ENCODE assay signal across 28 cellular contexts in the genomic region with DNA sequence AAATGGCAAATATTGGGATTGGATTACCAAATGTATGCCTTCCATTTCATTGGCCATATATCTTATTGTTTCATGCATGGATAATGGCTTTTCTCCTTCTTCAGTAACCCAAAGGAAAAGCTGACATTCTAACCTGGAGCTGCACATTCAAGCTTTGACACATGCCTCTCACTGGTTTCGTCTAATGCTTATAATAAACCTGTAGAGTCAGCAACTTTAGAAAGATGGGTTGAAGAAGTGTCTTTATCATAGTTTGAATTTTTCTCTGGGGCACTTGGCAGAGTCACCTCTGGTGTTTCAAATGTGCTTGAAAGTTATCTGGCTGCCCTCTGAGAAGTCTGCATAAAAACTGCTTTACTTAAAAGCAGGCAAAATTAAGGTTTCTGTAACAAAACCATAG.
"Had no signal": no experiment of that assay in that cellular context is flagged by ENCODE, and none has a peak within 500 bp of the region (broad histone marks: within the 10 kb centered on the region; RNA-seq: fewer than 3 reads in every experiment).

No MANE protein-coding gene starts in this region.

- H3K79me2 ChIP-seq: parathyroid adenoma had no signal

- DNase-seq: natural killer cell; occipital lobe; ovary; posterior cingulate gyrus; psoas muscle; right cardiac atrium; spleen; stimulated activated CD4-positive, alpha-beta T cell treated with anti-CD3 and anti-CD28 coated beads, Interleukin-12 subunit alpha, Interleukin-12 subunit beta, amount 100 ng/mL, for 4 hours; stimulated activated CD4-positive, alpha-beta T cell treated with anti-CD3 and anti-CD28 coated beads, Interleukin-1b, Interleukin-23, amount 100 ng/mL, for 48 hours; stimulated activated CD4-positive, alpha-beta T cell treated with anti-CD3 and anti-CD28 coated beads, Interleukin-4, amount 100 ng/mL, for 1 hour; stimulated activated CD4-positive, alpha-beta T cell treated with anti-CD3 and anti-CD28 coated beads, Interleukin-4, amount 100 ng/mL, for 4 hours; stimulated activated CD8-positive, alpha-beta memory T cell treated with anti-CD3 and anti-CD28 coated beads, Interleukin-4, amount 100 ng/mL, for 48 hours; stimulated activated naive CD4-positive, alpha-beta T cell; stimulated activated naive CD8-positive, alpha-beta T cell treated with anti-CD3 and anti-CD28 coated beads, Interleukin-15, amount 100 ng/mL, for 72 hours; stimulated activated naive CD8-positive, alpha-beta T cell treated with anti-CD3 and anti-CD28 coated beads, Interleukin-15, Interleukin-2, amounts not matched to agents 100 U/mL and 50 U/mL, for 24 hours; substantia nigra; testis; tibial artery; transverse colon; upper lobe of right lung; uterus had no signal

- H3K27me3 ChIP-seq: ovary, testis had no signal

- H3K27ac ChIP-seq: neural progenitor cell, ovary, parathyroid adenoma, psoas muscle, skin epidermis, spleen, suprapubic skin, testis, tibial artery, transverse colon, upper lobe of right lung, uterus had no signal

- H3K9me3 ChIP-seq: suprapubic skin, testis, tibial artery, transverse colon, upper lobe of right lung, uterus had no signal

- H2AFZ ChIP-seq: neural progenitor cell, parathyroid adenoma had no signal

- H3K36me3 ChIP-seq: neural progenitor cell, ovary, spleen, suprapubic skin, tibial artery, transverse colon, upper lobe of right lung, uterus had no signal

- ATAC-seq: natural killer cell; psoas muscle; right cardiac atrium; sciatic nerve; stimulated activated memory B cell treated with anti-CD40 and anti-IgM and Interleukin-4, amounts not matched to agents 10 μg/mL and 1 μg/mL and 100 μg/mL, for 72 hours; stimulated activated naive CD8-positive, alpha-beta T cell treated with anti-CD3 and anti-CD28 coated beads, Interleukin-15, amount 100 ng/mL, for 72 hours; stimulated activated naive CD8-positive, alpha-beta T cell treated with anti-CD3 and anti-CD28 coated beads, Interleukin-15, Interleukin-2, amounts not matched to agents 100 U/mL and 50 U/mL, for 24 hours; upper lobe of right lung had no signal

- H3K4me3 ChIP-seq: neural progenitor cell, ovary, psoas muscle, skin epidermis, smooth muscle cell, spleen, suprapubic skin, testis, tibial artery, transverse colon, upper lobe of right lung, uterus had no signal

- H3K9ac ChIP-seq: neural progenitor cell, parathyroid adenoma had no signal

- H3K4me1 ChIP-seq: parathyroid adenoma, psoas muscle, testis, upper lobe of right lung, uterus had no signal

- H3K4me2 ChIP-seq: neural progenitor cell, smooth muscle cell had no signal
